Comparison of ENCODE assay signal across 33 cellular contexts in the genomic region with DNA sequence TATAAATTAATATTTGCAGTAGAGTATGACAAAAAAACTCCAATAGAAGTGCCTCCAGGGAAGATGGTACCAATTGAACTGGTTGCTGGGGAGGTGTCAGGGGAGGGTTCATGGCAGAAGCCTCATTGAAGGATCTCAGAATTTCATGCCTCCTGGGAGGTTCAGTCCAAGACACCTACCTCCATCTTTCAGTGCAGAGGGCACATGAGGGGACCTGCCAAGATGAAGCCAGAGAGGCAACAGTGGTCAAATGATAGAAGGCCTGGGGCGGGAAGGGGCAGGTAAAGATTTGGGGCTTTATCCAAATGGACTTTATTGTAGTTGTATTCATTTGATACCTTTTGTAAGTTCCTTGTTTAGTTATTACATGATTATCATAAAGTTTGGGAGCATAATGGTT. TPM values are rescaled to one million over a fixed set of nuclear protein-coding genes. Genes with fewer than 3 reads are reported as not detected.
"Had no signal": no experiment of that assay in that cellular context is flagged by ENCODE, and none has a peak within 500 bp of the region (broad histone marks: within the 10 kb centered on the region; RNA-seq: fewer than 3 reads in every experiment).

No MANE protein-coding gene starts in this region.

- DNase-seq: activated B cell treated with CpG ODN at 0.5 μM for 24 hours; activated CD4-positive, alpha-beta T cell treated with anti-CD3 and anti-CD28 coated beads for 4 hours; activated CD4-positive, alpha-beta T cell treated with anti-CD3 and anti-CD28 coated beads, Interleukin-2, amount 10 ng/mL, durations not matched to agents 24 days and 14 days; activated CD4-positive, CD25-positive, alpha-beta regulatory T cell treated with anti-CD3 and anti-CD28 coated beads, Interleukin-2, amount 50 U/mL, for 72 hours; activated CD8-positive, alpha-beta memory T cell treated with anti-CD3 and anti-CD28 coated beads, Interleukin-2, amount 50 U/mL, for 4 hours; activated CD8-positive, alpha-beta T cell treated with anti-CD3 and anti-CD28 coated beads for 36 hours; activated gamma-delta T cell; activated naive CD4-positive, alpha-beta T cell treated with anti-CD3 and anti-CD28 coated beads, Interleukin-2, amount 10 ng/mL, durations not matched to agents 7 days and 5 days; activated naive CD4-positive, alpha-beta T cell treated with Interleukin-2 at 50 U/mL for 16 hours; activated naive CD8-positive, alpha-beta T cell treated with anti-CD3 and anti-CD28 coated beads, Interleukin-2, amount 10 ng/mL, durations not matched to agents 7 days and 5 days; activated naive CD8-positive, alpha-beta T cell treated with anti-CD3 and anti-CD28 coated beads, Interleukin-2, amount 50 U/mL, for 24 hours; activated T-cell treated with anti-CD3 and anti-CD28 coated beads for 4 hours; activated T-cell treated with anti-CD3 and anti-CD28 coated beads, Interleukin-2, amount 50 U/mL, for 1 hour; activated T-cell treated with anti-CD3 and anti-CD28 coated beads, Interleukin-2, amount 50 U/mL, for 4 hours; activated T-cell treated with anti-CD3 and anti-CD28 coated beads, Interleukin-2, amount 50 U/mL, for 72 hours; amygdala; anterior cingulate cortex; central memory CD4-positive, alpha-beta T cell; SW 1271; T-helper 1 cell; T-helper 2 cell; T-helper 9 cell had no signal

- H3K9me3 Mint-ChIP-seq: activated CD4-positive, alpha-beta T cell treated with anti-CD3 and anti-CD28 coated beads, Interleukin-2, amount 10 ng/mL, durations not matched to agents 24 days and 14 days; activated CD8-positive, alpha-beta T cell treated with anti-CD3 and anti-CD28 coated beads for 36 hours; activated naive CD4-positive, alpha-beta T cell treated with anti-CD3 and anti-CD28 coated beads, Interleukin-2, amount 10 ng/mL, durations not matched to agents 7 days and 5 days; activated naive CD4-positive, alpha-beta T cell treated with anti-CD3 and anti-CD28 coated beads, Interleukin-2, amount 50 U/mL, for 24 hours; activated naive CD8-positive, alpha-beta T cell treated with anti-CD3 and anti-CD28 coated beads, Interleukin-2, amount 10 ng/mL, durations not matched to agents 7 days and 5 days; activated naive CD8-positive, alpha-beta T cell treated with anti-CD3 and anti-CD28 coated beads, Interleukin-2, amount 50 U/mL, for 24 hours; activated T-cell treated with anti-CD3 and anti-CD28 coated beads, Interleukin-2, amount 50 U/mL, for 4 hours; activated T-helper 1 cell treated with anti-CD3 and anti-CD28 coated beads, Interleukin-12 subunit alpha, Interleukin-12 subunit beta, Interleukin-2, Interleukin-4 antibody, amounts not matched to agents 30 ng/mL and 10 ng/mL and 1 ng/mL, durations not matched to agents 14 hours and 24 hours and 36 hours; activated T-helper 17 cell treated with anti-CD3 and anti-CD28 coated beads, Interleukin-2, amount 50 U/mL, for 72 hours; T-helper 1 cell treated with Interleukin-12 subunit alpha and Interleukin-12 subunit beta and Interleukin-4 antibody, amounts not matched to agents 30 μg/mL and 1 μg/mL, for 36 hours; T-helper 2 cell treated with Interferon-gamma antibody and Interleukin-4, amounts not matched to agents 5 μg/mL and 100 μg/mL, for 36 hours had no signal

- H3K4me1 ChIP-seq: ascending aorta had no signal

- H3K27me3 ChIP-seq: ascending aorta, cardiac muscle cell had no signal

- H3K9me3 ChIP-seq: ascending aorta had no signal

- H3K4me3 Mint-ChIP-seq: activated B cell treated with CpG ODN at 0.5 μM for 24 hours; activated CD4-positive, alpha-beta T cell treated with anti-CD3 and anti-CD28 coated beads, Interleukin-2, amount 10 ng/mL, durations not matched to agents 24 days and 14 days; activated CD8-positive, alpha-beta T cell treated with anti-CD3 and anti-CD28 coated beads for 36 hours; activated naive CD4-positive, alpha-beta T cell treated with anti-CD3 and anti-CD28 coated beads, Interleukin-2, amount 10 ng/mL, durations not matched to agents 7 days and 5 days; activated naive CD4-positive, alpha-beta T cell treated with anti-CD3 and anti-CD28 coated beads, Interleukin-2, amount 50 U/mL, for 24 hours; activated naive CD8-positive, alpha-beta T cell; activated naive CD8-positive, alpha-beta T cell treated with anti-CD3 and anti-CD28 coated beads, Interleukin-2, amount 10 ng/mL, durations not matched to agents 7 days and 5 days; activated naive CD8-positive, alpha-beta T cell treated with anti-CD3 and anti-CD28 coated beads, Interleukin-2, amount 50 U/mL, for 24 hours; activated T-cell treated with anti-CD3 and anti-CD28 coated beads, Interleukin-2, amount 50 U/mL, for 4 hours; activated T-cell treated with anti-CD3 and anti-CD28 coated beads, Interleukin-2, amount 50 U/mL, for 72 hours; activated T-helper 1 cell treated with anti-CD3 and anti-CD28 coated beads, Interleukin-12 subunit alpha, Interleukin-12 subunit beta, Interleukin-2, Interleukin-4 antibody, amounts not matched to agents 30 ng/mL and 10 ng/mL and 1 ng/mL, durations not matched to agents 14 hours and 24 hours and 36 hours; activated T-helper 17 cell treated with anti-CD3 and anti-CD28 coated beads, Interleukin-2, amount 50 U/mL, for 72 hours; brain; T-helper 1 cell treated with Interleukin-12 subunit alpha and Interleukin-12 subunit beta and Interleukin-4 antibody, amounts not matched to agents 30 μg/mL and 1 μg/mL, for 36 hours; T-helper 2 cell treated with Interferon-gamma antibody and Interleukin-4, amounts not matched to agents 5 μg/mL and 100 μg/mL, for 36 hours had no signal

- H3K27ac Mint-ChIP-seq: activated B cell treated with CpG ODN at 0.5 μM for 24 hours; activated CD4-positive, alpha-beta T cell treated with anti-CD3 and anti-CD28 coated beads, Interleukin-2, amount 10 ng/mL, durations not matched to agents 24 days and 14 days; activated CD8-positive, alpha-beta T cell treated with anti-CD3 and anti-CD28 coated beads for 36 hours; activated naive CD4-positive, alpha-beta T cell treated with anti-CD3 and anti-CD28 coated beads, Interleukin-2, amount 10 ng/mL, durations not matched to agents 7 days and 5 days; activated naive CD4-positive, alpha-beta T cell treated with anti-CD3 and anti-CD28 coated beads, Interleukin-2, amount 50 U/mL, for 24 hours; activated naive CD8-positive, alpha-beta T cell; activated naive CD8-positive, alpha-beta T cell treated with anti-CD3 and anti-CD28 coated beads, Interleukin-2, amount 10 ng/mL, durations not matched to agents 7 days and 5 days; activated naive CD8-positive, alpha-beta T cell treated with anti-CD3 and anti-CD28 coated beads, Interleukin-2, amount 50 U/mL, for 24 hours; activated T-cell treated with anti-CD3 and anti-CD28 coated beads, Interleukin-2, amount 50 U/mL, for 72 hours; activated T-helper 1 cell treated with anti-CD3 and anti-CD28 coated beads, Interleukin-12 subunit alpha, Interleukin-12 subunit beta, Interleukin-2, Interleukin-4 antibody, amounts not matched to agents 30 ng/mL and 10 ng/mL and 1 ng/mL, durations not matched to agents 14 hours and 24 hours and 36 hours; activated T-helper 17 cell treated with anti-CD3 and anti-CD28 coated beads, Interleukin-2, amount 50 U/mL, for 72 hours; brain; T-helper 1 cell treated with Interleukin-12 subunit alpha and Interleukin-12 subunit beta and Interleukin-4 antibody, amounts not matched to agents 30 μg/mL and 1 μg/mL, for 36 hours; T-helper 2 cell treated with Interferon-gamma antibody and Interleukin-4, amounts not matched to agents 5 μg/mL and 100 μg/mL, for 36 hours had no signal

- H3K4me1 Mint-ChIP-seq: activated CD4-positive, alpha-beta T cell treated with anti-CD3 and anti-CD28 coated beads, Interleukin-2, amount 10 ng/mL, durations not matched to agents 24 days and 14 days; activated naive CD4-positive, alpha-beta T cell treated with anti-CD3 and anti-CD28 coated beads, Interleukin-2, amount 10 ng/mL, durations not matched to agents 7 days and 5 days; activated naive CD4-positive, alpha-beta T cell treated with anti-CD3 and anti-CD28 coated beads, Interleukin-2, amount 50 U/mL, for 24 hours; activated naive CD8-positive, alpha-beta T cell treated with anti-CD3 and anti-CD28 coated beads, Interleukin-2, amount 10 ng/mL, durations not matched to agents 7 days and 5 days; activated naive CD8-positive, alpha-beta T cell treated with anti-CD3 and anti-CD28 coated beads, Interleukin-2, amount 50 U/mL, for 24 hours; activated T-helper 17 cell treated with anti-CD3 and anti-CD28 coated beads, Interleukin-2, amount 50 U/mL, for 72 hours had no signal

- H3K4me3 ChIP-seq: ascending aorta, cardiac muscle cell had no signal

- H3K27ac ChIP-seq: ascending aorta, cardiac muscle cell, VCaP had no signal

- H3K36me3 ChIP-seq: ascending aorta, cardiac muscle cell had no signal

- H3K36me3 Mint-ChIP-seq: activated naive CD4-positive, alpha-beta T cell treated with anti-CD3 and anti-CD28 coated beads, Interleukin-2, amount 10 ng/mL, durations not matched to agents 7 days and 5 days; activated naive CD4-positive, alpha-beta T cell treated with anti-CD3 and anti-CD28 coated beads, Interleukin-2, amount 50 U/mL, for 24 hours; activated naive CD8-positive, alpha-beta T cell; activated naive CD8-positive, alpha-beta T cell treated with anti-CD3 and anti-CD28 coated beads, Interleukin-2, amount 10 ng/mL, durations not matched to agents 7 days and 5 days; brain had no signal

RNA-seq across cellular contexts. Expression of a gene that starts 25.9 kb away (rescaled TPM):
- total RNA-seq: activated B cell treated with CpG ODN at 0.5 μM for 24 hours; activated CD4-positive, alpha-beta T cell treated with anti-CD3 and anti-CD28 coated beads, Interleukin-2, amount 10 ng/mL, durations not matched to agents 24 days and 14 days; activated CD8-positive, alpha-beta memory T cell treated with anti-CD3 and anti-CD28 coated beads for 36 hours; activated CD8-positive, alpha-beta T cell treated with anti-CD3 and anti-CD28 coated beads for 36 hours; activated naive CD8-positive, alpha-beta T cell treated with anti-CD3 and anti-CD28 coated beads, Interleukin-2, amount 10 ng/mL, durations not matched to agents 7 days and 5 days; activated T-cell treated with anti-CD3 and anti-CD28 coated beads, Interleukin-2, amount 50 U/mL, for 4 hours; activated T-cell treated with anti-CD3 and anti-CD28 coated beads, Interleukin-2, amount 50 U/mL, for 72 hours; activated T-helper 1 cell treated with anti-CD3 and anti-CD28 coated beads, Interleukin-12 subunit alpha, Interleukin-12 subunit beta, Interleukin-2, Interleukin-4 antibody, amounts not matched to agents 30 ng/mL and 10 ng/mL and 1 ng/mL, durations not matched to agents 14 hours and 24 hours and 36 hours; activated T-helper 17 cell treated with anti-CD3 and anti-CD28 coated beads, Interleukin-2, amount 50 U/mL, for 72 hours; ascending aorta had no signal
- polyA plus RNA-seq: cardiac muscle cell had no signal
